ENCODE assay signal across 9 cellular contexts in the genomic region with DNA sequence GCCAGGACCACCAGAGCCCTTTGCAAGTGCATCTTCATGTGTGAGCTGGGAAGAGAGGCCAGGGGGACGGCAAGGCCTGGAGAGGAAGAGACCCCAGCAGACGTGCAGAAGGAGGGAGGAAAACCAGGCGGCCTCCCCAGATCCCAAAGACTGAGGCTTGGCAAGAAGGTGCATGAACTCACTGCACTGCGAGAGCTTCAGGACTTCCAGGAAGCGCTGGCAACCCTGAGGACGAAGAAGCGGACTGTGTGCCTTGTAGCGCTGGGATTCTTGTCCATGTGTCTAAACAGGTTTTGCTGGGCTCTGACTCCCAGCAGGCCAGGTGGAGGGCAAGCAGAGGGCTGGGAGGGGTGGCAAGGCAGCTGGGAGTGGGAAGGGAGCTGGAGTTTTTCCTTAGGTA. TPM values are rescaled to one million over a fixed set of nuclear protein-coding genes. Genes with fewer than 3 reads are reported as not detected.
DNase-seq lines count a peak whose midpoint lies in the region; ATAC-seq and TF ChIP-seq lines count a peak whose summit lies in the region.
"Had no signal": no experiment of that assay in that cellular context is flagged by ENCODE, and none has a peak within 500 bp of the region (broad histone marks: within the 10 kb centered on the region; RNA-seq: fewer than 3 reads in every experiment).

No MANE protein-coding gene starts in this region.

- DNase-seq in CD4-positive, alpha-beta memory T cell = no peak
- DNase-seq in NCI-H510A treated with DMSO at 0.1 percent for 48 hours (lab: John Stamatoyannopoulos, UW) (peak; percentile 32), epithelial cell of esophagus (ENCODE audit: low read depth) (peak; percentile 37), ovary (peak; percentile 39 to 52 (median 42)), GM19238 (ENCODE audit: insufficient read length, low spot score) (no peak), T-helper 9 cell (no peak)
- DNase-seq: activated CD4-positive, alpha-beta T cell treated with anti-CD3 and anti-CD28 coated beads, Interleukin-2, amount 50 U/mL, for 4 hours had no signal

- H3K27ac ChIP-seq in CD4-positive, alpha-beta memory T cell (ENCODE audit: low read depth, low read length) = no peak overlapping the region
- peak overlapping the region; percentile 95 to 98 for H3K27ac ChIP-seq in ovary

- peaks cover 37% of the 10 kb centered on the region for H3K4me1 ChIP-seq in CD4-positive, alpha-beta memory T cell (ENCODE audit: insufficient read depth, low read length)
- peaks cover 9% of the 10 kb centered on the region for H3K4me1 ChIP-seq in ovary (ENCODE audit: insufficient read depth)

- POLR2A ChIA-PET in CD4-positive, alpha-beta memory T cell (lab: Charles Lee; ENCODE audit: partially characterized antibody) = interaction anchor here (1.4 kb wide), 1 partner anchor 404 kb away, joined by 5 read pairs; no protein-coding TSS in a partner anchor

- H3K4me3 Mint-ChIP-seq in CD4-positive, alpha-beta memory T cell = peak overlapping the region in 7 of 8 donors; percentile 50 to 93 (median 87)

- peaks cover 0 to 3% (median 0%) of the 10 kb centered on the region in 8 donors for H3K9me3 Mint-ChIP-seq in CD4-positive, alpha-beta memory T cell

- TF ChIP-seq POLR2A in ovary (IDR thresholded peaks at IDR 0.05) = no peak

- H3K9me3 ChIP-seq in CD4-positive, alpha-beta memory T cell (ENCODE audit: control insufficient read depth in 1 of 2, low read length in 2 of 2) = no peaks in the 10 kb centered on the region
- H3K9me3 ChIP-seq in ovary = no peaks in the 10 kb centered on the region

- intact Hi-C loops in CD4-positive, alpha-beta memory T cell (cut with micrococcal nuclease) = loop anchor here (10.0 kb wide), 2 partner anchors 186 to 1114 kb away; partner anchors contain the start of gene CIPC
- intact Hi-C loops in ovary (cut with DNase I) = loop anchor here (5.0 to 10.0 kb wide), 5 partner anchors 74 to 404 kb away; partner anchors contain the start of gene FLVCR2 (in 2 of the 4)

- H3K4me3 ChIP-seq in CD4-positive, alpha-beta memory T cell (ENCODE audit: low read length in 2 of 2) = no peak overlapping the region
- H3K4me3 ChIP-seq in epithelial cell of esophagus (ENCODE audit: low read length) (no peak overlapping the region), ovary (peak overlapping the region; percentile 86)

- TF ChIP-seq CTCF in epithelial cell of esophagus (IDR thresholded peaks at IDR 0.05; ENCODE audit: insufficient read depth, low read depth, low read length, missing control alignments) (no peak), ovary (IDR thresholded peaks at IDR 0.05) (no peak)

- peaks cover 21 to 60% (median 41%) of the 10 kb centered on the region in 4 donors for H3K4me1 Mint-ChIP-seq in CD4-positive, alpha-beta memory T cell

- WGBS in ovary, 3 donors = 42 to 57% (median 47%) methylated on average over 8 of the region's 8 CpGs

- H3K36me3 ChIP-seq in CD4-positive, alpha-beta memory T cell (ENCODE audit: insufficient read depth, low read length) = no peaks in the 10 kb centered on the region
- H3K36me3 ChIP-seq in ovary = no peaks in the 10 kb centered on the region

- H3K36me3 Mint-ChIP-seq in CD4-positive, alpha-beta memory T cell = peaks cover 0 to 4% of the 10 kb centered on the region in 2 donors

- CTCF ChIA-PET in CD4-positive, alpha-beta memory T cell (lab: Charles Lee; ENCODE audit: partially characterized antibody) = interaction anchor here (0.9 to 10.7 kb wide), 7 partner anchors 13 to 405 kb away, joined by 3 to 181 read pairs (median 8); no protein-coding TSS in a partner anchor

- no peak for TF ChIP-seq EP300 in ovary (IDR thresholded peaks at IDR 0.05)

- no peak for ATAC-seq in GM18519 (IDR thresholded peaks at IDR 0.05; ENCODE audit: low FRiP score, unreplicated experiment)
- no peak for ATAC-seq in GM19328 (IDR thresholded peaks at IDR 0.05; ENCODE audit: unreplicated experiment)

- peak overlapping the region in 6 of 7 donors; percentile 53 to 95 (median 77) for H3K27ac Mint-ChIP-seq in CD4-positive, alpha-beta memory T cell

- H3K27me3 ChIP-seq in CD4-positive, alpha-beta memory T cell (ENCODE audit: insufficient read depth, low read length) = no peaks in the 10 kb centered on the region
- H3K27me3 ChIP-seq in ovary = no peaks in the 10 kb centered on the region

- no peaks in the 10 kb centered on the region for H3K27me3 Mint-ChIP-seq in CD4-positive, alpha-beta memory T cell

RNA-seq across cellular contexts. Expression of gene TGFB3, which starts 0.9 kb away (rescaled TPM):
- total RNA-seq in CD4-positive, alpha-beta memory T cell = 1 to 10 TPM; 6.4 to 7.2 TPM
- under 1 TPM in 1 of 2 donors, not detected in 1; 0.29 TPM for polyA plus RNA-seq in CD4-positive, alpha-beta memory T cell
- 10 to 100 TPM in 6 of 7 donors, 1 to 10 TPM in 1; 5.7 to 23.7 (median 16.4) TPM for total RNA-seq in ovary
- polyA plus RNA-seq in ovary = 10 to 100 TPM in 1 of 2 donors, 1 to 10 TPM in 1; 7.5 to 23.6 TPM

RNA-seq across cellular contexts. Expression of gene IFT43, which starts 4.7 kb away (rescaled TPM):
- 10 to 100 TPM; 11.6 to 13.4 TPM for total RNA-seq in CD4-positive, alpha-beta memory T cell
- polyA plus RNA-seq in CD4-positive, alpha-beta memory T cell = 10 to 100 TPM; 10.5 to 30.7 TPM
- 10 to 100 TPM; 23.7 to 48.8 (median 30.2) TPM for total RNA-seq in ovary
- 10 to 100 TPM; 14.2 to 33.0 TPM for polyA plus RNA-seq in ovary

Comparison
In these comparisons a context has a peak if more than half of its experiments do, and no peak if none do; other contexts are left out.
1. DNase-seq: peak in NCI-H510A treated with DMSO at 0.1 percent for 48 hours (single experiment), epithelial cell of esophagus (single experiment) and ovary (5 of 5); none in CD4-positive, alpha-beta memory T cell (0 of 5), GM19238 (single experiment) and T-helper 9 cell (single experiment).